10 cellular contexts compared by ENCODE assay signal in genomic region chr5:96932026-96932425, GRCh38. TPM values are rescaled to one million over a fixed set of nuclear protein-coding genes. Genes with fewer than 3 reads are reported as not detected.
DNase-seq lines count a peak whose midpoint lies in the region; ATAC-seq and TF ChIP-seq lines count a peak whose summit lies in the region.
"Had no signal": no experiment of that assay in that cellular context is flagged by ENCODE, and none has a peak within 500 bp of the region (broad histone marks: within the 10 kb centered on the region; RNA-seq: fewer than 3 reads in every experiment).

No MANE protein-coding gene starts in this region.

- no peak for TF ChIP-seq CTCF in DND-41 (IDR thresholded peaks at IDR 0.05; ENCODE audit: borderline replicate concordance, extremely low read depth, low read length, poor library complexity, severe bottlenecking)
- TF ChIP-seq CTCF in VCaP (conservative IDR thresholded peaks at IDR 0.05): no peak
- no peak for TF ChIP-seq CTCF in glutamatergic neuron (IDR thresholded peaks at IDR 0.05; ENCODE audit: partially characterized antibody, unreplicated experiment)
- TF ChIP-seq CTCF in uterus (IDR thresholded peaks at IDR 0.05): no peak
- TF ChIP-seq CTCF in Calu3 (IDR thresholded peaks at IDR 0.05; ENCODE audit: unreplicated experiment): no peak

- H3K27me3 Mint-ChIP-seq in glutamatergic neuron (ENCODE audit: unreplicated experiment): peaks cover 13% of the 10 kb centered on the region
- no peaks in the 10 kb centered on the region for H3K27me3 Mint-ChIP-seq in Calu3 (ENCODE audit: unreplicated experiment)

- ATAC-seq in DND-41 (ENCODE audit: insufficient read depth, low read depth): no peak

- no peaks in the 10 kb centered on the region for H3K36me3 ChIP-seq in BLaER1
- H3K36me3 ChIP-seq in DND-41 (ENCODE audit: insufficient read depth, low read length): peaks cover 7% of the 10 kb centered on the region; the same call in 1 of the 2 replicates
- H3K36me3 ChIP-seq in uterus: no peaks in the 10 kb centered on the region

- no peak overlapping the region for H3K9ac ChIP-seq in BLaER1
- H3K9ac ChIP-seq in DND-41 (ENCODE audit: low read depth, low read length): peak overlapping the region; percentile 81; the same call in 1 of the 2 replicates

- no peak for DNase-seq in DND-41
- DNase-seq in glutamatergic neuron: no peak
- no peak for DNase-seq in activated gamma-delta T cell (lab: John Stamatoyannopoulos, UW)
- DNase-seq in uterus: no peak
- no peak for DNase-seq in Calu3
- DNase-seq in NCI-H526 treated with DMSO at 0.1 percent for 48 hours (lab: John Stamatoyannopoulos, UW): no peak
- DNase-seq: NCI-H2171 treated with DMSO at 0.1 percent for 48 hours; stimulated activated CD8-positive, alpha-beta memory T cell treated with anti-CD3 and anti-CD28 coated beads, Interleukin-4, amount 100 ng/mL, for 48 hours had no signal

- peak overlapping the region; percentile 82; the same call in 1 of the 2 replicates for H3K4me3 ChIP-seq in BLaER1
- peak overlapping the region in 1 of 2 experiments; percentile 22; a peak in 1 of 4 replicates for H3K4me3 ChIP-seq in DND-41 (ENCODE audit: low read depth in 1 of 2, low read length in 2 of 2)
- H3K4me3 ChIP-seq in uterus: no peak overlapping the region

- H3K27ac Mint-ChIP-seq in glutamatergic neuron (ENCODE audit: unreplicated experiment): no peak overlapping the region
- no peak overlapping the region for H3K27ac Mint-ChIP-seq in Calu3 (ENCODE audit: unreplicated experiment)

- TF ChIP-seq POLR2A in uterus (IDR thresholded peaks at IDR 0.05): no peak

- CTCF ChIA-PET in Calu3 (lab: Charles Lee): interaction anchor here (1.0 kb wide), 1 partner anchor 10 kb away, joined by 3 read pairs; no protein-coding TSS in a partner anchor

- H3K27ac ChIP-seq in BLaER1: no peak overlapping the region
- 0 out of 2 replicates have a peak overlapping the region, but pooled peaks have one; percentile 16 for H3K27ac ChIP-seq in DND-41 (ENCODE audit: low read length)
- H3K27ac ChIP-seq in VCaP: peak overlapping the region; percentile 95; the same call in 1 of the 2 replicates
- no peak overlapping the region for H3K27ac ChIP-seq in uterus

- H2AFZ ChIP-seq in DND-41 (ENCODE audit: low read depth, low read length): no peak overlapping the region

- intact Hi-C loops in uterus (cut with DNase I; ENCODE audit: low total_unique reads) (no loop called here), Calu3 (cut with micrococcal nuclease; ENCODE audit: unreplicated experiment) (no loop called here)

- H3K4me1 Mint-ChIP-seq in glutamatergic neuron (ENCODE audit: low read depth, unreplicated experiment): peaks cover 25% of the 10 kb centered on the region
- peaks cover 23% of the 10 kb centered on the region for H3K4me1 Mint-ChIP-seq in Calu3 (ENCODE audit: low read depth, unreplicated experiment)

- BruUV-seq in Calu3 (replicated peaks; lab: Mats Ljungman, UMichigan): no TSS peak

- H3K9me3 Mint-ChIP-seq in glutamatergic neuron (ENCODE audit: unreplicated experiment) (peaks cover 8% of the 10 kb centered on the region), Calu3 (ENCODE audit: low read depth, unreplicated experiment) (no peaks in the 10 kb centered on the region)

- H4K20me1 ChIP-seq in BLaER1 (peaks cover 4% of the 10 kb centered on the region; the same call in 1 of the 2 replicates), DND-41 (ENCODE audit: insufficient read depth, low read length) (no peaks in the 10 kb centered on the region)

- H3K4me2 ChIP-seq in BLaER1 (peak overlapping the region; percentile 88), DND-41 (ENCODE audit: insufficient read depth, low read length) (peak overlapping the region; percentile 78)

- H3K9me3 ChIP-seq in BLaER1 (no peaks in the 10 kb centered on the region), DND-41 (ENCODE audit: insufficient read depth, low read length, severe bottlenecking) (no peaks in the 10 kb centered on the region), uterus (no peaks in the 10 kb centered on the region)

- H3K36me3 Mint-ChIP-seq in glutamatergic neuron (ENCODE audit: unreplicated experiment) (no peaks in the 10 kb centered on the region), Calu3 (ENCODE audit: insufficient read depth, unreplicated experiment) (peaks cover 38% of the 10 kb centered on the region)

- H3K4me3 Mint-ChIP-seq in glutamatergic neuron (ENCODE audit: unreplicated experiment) (peak overlapping the region; percentile 42), Calu3 (ENCODE audit: low read depth, unreplicated experiment) (no peak overlapping the region)

- peaks cover 48% of the 10 kb centered on the region for H3K79me2 ChIP-seq in DND-41 (ENCODE audit: insufficient read depth, low read length)

- H3K27me3 ChIP-seq in BLaER1 (no peaks in the 10 kb centered on the region), DND-41 (ENCODE audit: insufficient read depth, low read length, poor library complexity) (no peaks in the 10 kb centered on the region), uterus (no peaks in the 10 kb centered on the region)

- H3K4me1 ChIP-seq in BLaER1: peaks cover 48% of the 10 kb centered on the region
- H3K4me1 ChIP-seq in DND-41 (ENCODE audit: insufficient read depth, low read length): peaks cover 48% of the 10 kb centered on the region
- no peaks in the 10 kb centered on the region for H3K4me1 ChIP-seq in uterus

RNA-seq across cellular contexts. Expression of gene LNPEP, which starts 3.9 kb away (rescaled TPM):
- total RNA-seq in glutamatergic neuron (ENCODE audit: unreplicated experiment) (9.3 TPM), uterus (10 to 100 TPM; 32.5 to 93.9 (median 51.1) TPM), Calu3 (2022) (76.0 and 85.5 TPM in 2 replicates)

RNA-seq across cellular contexts. Expression of gene ERAP2, which starts 55.7 kb away (rescaled TPM):
- total RNA-seq in glutamatergic neuron (ENCODE audit: unreplicated experiment) (not detected), uterus (10 to 100 TPM in 3 of 4 donors, 1 to 10 TPM in 1; 9.5 to 29.2 (median 17.1) TPM), Calu3 (2022) (67.7 TPM in 2 replicates)

Comparison
In these comparisons a context has a peak if more than half of its experiments do, and no peak if none do; other contexts are left out.
1. H3K27ac ChIP-seq: peak in DND-41 (single experiment) and VCaP (single experiment); none in BLaER1 (single experiment) and uterus (0 of 2).
2. RNA of gene ERAP2, which starts 55.7 kb away (total RNA-seq): 67.7 TPM in Calu3 and 9.5 to 29.2 TPM in uterus; not detected in glutamatergic neuron (single experiment); every median in the first group is over 10 times any median in the second.